10 cellular contexts compared by ENCODE assay signal in the genomic region with DNA sequence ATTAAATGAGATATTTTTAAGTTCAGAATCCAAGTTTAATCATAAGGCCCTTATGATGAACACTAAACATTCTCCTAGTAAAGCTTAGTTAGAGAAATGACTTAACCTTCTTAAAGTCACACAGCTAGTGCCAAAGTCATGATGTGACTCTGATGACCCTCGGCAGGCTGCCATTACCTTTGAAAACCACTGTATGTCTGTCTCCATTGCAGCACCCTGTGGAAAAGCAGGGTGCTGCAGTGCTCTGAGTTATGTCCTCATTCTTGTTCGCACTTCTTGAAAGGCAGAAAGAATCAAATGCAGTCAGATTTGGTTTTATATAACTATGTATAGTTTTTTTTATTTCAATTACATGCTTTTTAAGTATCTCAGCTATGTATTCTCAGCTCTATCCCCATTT.
DNase-seq lines count a peak whose midpoint lies in the region; ATAC-seq, FAIRE-seq and TF ChIP-seq lines count a peak whose summit lies in the region.
"Had no signal": no experiment of that assay in that cellular context is flagged by ENCODE, and none has a peak within 500 bp of the region (broad histone marks: within the 10 kb centered on the region; RNA-seq: fewer than 3 reads in every experiment).

No MANE protein-coding gene starts in this region.

- CTCF ChIA-PET in HEK293T (lab: Yijun Ruan, JAX): no interaction called here

- H3K4me1 ChIP-seq in liver (ENCODE audit: control insufficient read depth in 4 of 4, insufficient read depth in 4 of 4, low read length in 3 of 4): no peaks in the 10 kb centered on the region

- H3K4me3 ChIP-seq in liver (ENCODE audit: low read depth in 1 of 3, low read length in 3 of 3): no peak overlapping the region
- H3K4me3 ChIP-seq: smooth muscle cell had no signal

- WGBS in liver: 92% methylated on average over 2 of the region's 2 CpGs

- H3K27me3 ChIP-seq in liver (ENCODE audit: control insufficient read depth in 4 of 4, insufficient read depth in 4 of 4, low read length in 3 of 4): no peaks in the 10 kb centered on the region

- peak; percentile 92 for ATAC-seq in SK-N-SH treated with all-trans-retinoic acid at 6 μM for 48 hours

- TF ChIP-seq RAD21 in liver (IDR thresholded peaks at IDR 0.05): peak; percentile 21 to 62

- FAIRE-seq in frontal cortex (lab: Jason Lieb, UNC): no peak

- no peak overlapping the region for H3K27ac ChIP-seq in liver (ENCODE audit: low read depth in 1 of 2, low read length in 2 of 2)

- peak; percentile 23 for DNase-seq in DMS53 (lab: John Stamatoyannopoulos, UW)
- no peak for DNase-seq in DMS53 treated with DMSO at 0.1 percent for 48 hours (lab: John Stamatoyannopoulos, UW; ENCODE audit: unreplicated experiment)
- peak; percentile 21 for DNase-seq in HEK293T (ENCODE audit: extremely low spot score)
- no peak for DNase-seq in NCI-H1436 treated with DMSO at 0.1 percent for 48 hours (lab: John Stamatoyannopoulos, UW)
- DNase-seq in midbrain (lab: John Stamatoyannopoulos, UW): no peak
- DNase-seq in frontal cortex (ENCODE audit: low spot score in 2 of 2): no peak
- DNase-seq: 8988T had no signal

- peaks cover 0 to 1% (median 0%) of the 10 kb centered on the region in 4 donors for H3K36me3 ChIP-seq in liver (ENCODE audit: control insufficient read depth in 4 of 4, insufficient read depth in 3 of 4, low read depth in 1 of 4, low read length in 3 of 4)

- TF ChIP-seq CTCF in liver (IDR thresholded peaks at IDR 0.05; ENCODE audit: low read depth, low read length, missing input control): no peak

- H3K9me3 ChIP-seq in liver (ENCODE audit: control insufficient read depth in 4 of 4, low read length in 3 of 4): no peaks in the 10 kb centered on the region

- POLR2A ChIA-PET in HEK293T (lab: Yijun Ruan, JAX): no interaction called here

- no peak overlapping the region for H3K9ac ChIP-seq in liver (ENCODE audit: low read depth in 1 of 2, low read length in 2 of 2)

TF ChIP-seq in HEK293T, 16 proteins besides CTCF, POLR2A, EP300 and RAD21:
- TF ChIP-seq NFRKB (IDR thresholded peaks at IDR 0.05) (no peak), TARDBP (IDR thresholded peaks at IDR 0.05) (no peak), FOXA1 (IDR thresholded peaks at IDR 0.05) (no peak), ZNF384 (IDR thresholded peaks at IDR 0.05) (no peak)
TF ChIP-seq in HEK293T: peak in this region for 0.

TF ChIP-seq in SK-N-SH treated with all-trans-retinoic acid at 6 μM for 48 hours, 23 proteins besides CTCF, POLR2A, EP300 and RAD21 (continues in another document):
- no peak for TF ChIP-seq ZFP30 (CRISPR knock-in tag; IDR thresholded peaks at IDR 0.05)
- TF ChIP-seq ZNF70 (CRISPR knock-in tag; IDR thresholded peaks at IDR 0.05): no peak
- TF ChIP-seq RARB (CRISPR knock-in tag; IDR thresholded peaks at IDR 0.05): no peak
- TF ChIP-seq ZC3H10 (CRISPR knock-in tag; IDR thresholded peaks at IDR 0.05): no peak
- no peak for TF ChIP-seq BACH2 (CRISPR knock-in tag; IDR thresholded peaks at IDR 0.05; ENCODE audit: borderline replicate concordance)
- TF ChIP-seq TCF4 (CRISPR knock-in tag; IDR thresholded peaks at IDR 0.05; ENCODE audit: borderline replicate concordance): no peak
- no peak for TF ChIP-seq CREB5 (CRISPR knock-in tag; IDR thresholded peaks at IDR 0.05; ENCODE audit: low read depth)
- TF ChIP-seq CSRNP3 (CRISPR knock-in tag; IDR thresholded peaks at IDR 0.05): no peak
- no peak for TF ChIP-seq ZFP3 (CRISPR knock-in tag; IDR thresholded peaks at IDR 0.05)
- no peak for TF ChIP-seq CSDC2 (CRISPR knock-in tag; IDR thresholded peaks at IDR 0.05)

TF ChIP-seq in liver, 16 proteins besides CTCF, POLR2A, EP300 and RAD21:
- no peak for TF ChIP-seq NR2F2 (IDR thresholded peaks at IDR 0.05)
- TF ChIP-seq, protein P1, sequence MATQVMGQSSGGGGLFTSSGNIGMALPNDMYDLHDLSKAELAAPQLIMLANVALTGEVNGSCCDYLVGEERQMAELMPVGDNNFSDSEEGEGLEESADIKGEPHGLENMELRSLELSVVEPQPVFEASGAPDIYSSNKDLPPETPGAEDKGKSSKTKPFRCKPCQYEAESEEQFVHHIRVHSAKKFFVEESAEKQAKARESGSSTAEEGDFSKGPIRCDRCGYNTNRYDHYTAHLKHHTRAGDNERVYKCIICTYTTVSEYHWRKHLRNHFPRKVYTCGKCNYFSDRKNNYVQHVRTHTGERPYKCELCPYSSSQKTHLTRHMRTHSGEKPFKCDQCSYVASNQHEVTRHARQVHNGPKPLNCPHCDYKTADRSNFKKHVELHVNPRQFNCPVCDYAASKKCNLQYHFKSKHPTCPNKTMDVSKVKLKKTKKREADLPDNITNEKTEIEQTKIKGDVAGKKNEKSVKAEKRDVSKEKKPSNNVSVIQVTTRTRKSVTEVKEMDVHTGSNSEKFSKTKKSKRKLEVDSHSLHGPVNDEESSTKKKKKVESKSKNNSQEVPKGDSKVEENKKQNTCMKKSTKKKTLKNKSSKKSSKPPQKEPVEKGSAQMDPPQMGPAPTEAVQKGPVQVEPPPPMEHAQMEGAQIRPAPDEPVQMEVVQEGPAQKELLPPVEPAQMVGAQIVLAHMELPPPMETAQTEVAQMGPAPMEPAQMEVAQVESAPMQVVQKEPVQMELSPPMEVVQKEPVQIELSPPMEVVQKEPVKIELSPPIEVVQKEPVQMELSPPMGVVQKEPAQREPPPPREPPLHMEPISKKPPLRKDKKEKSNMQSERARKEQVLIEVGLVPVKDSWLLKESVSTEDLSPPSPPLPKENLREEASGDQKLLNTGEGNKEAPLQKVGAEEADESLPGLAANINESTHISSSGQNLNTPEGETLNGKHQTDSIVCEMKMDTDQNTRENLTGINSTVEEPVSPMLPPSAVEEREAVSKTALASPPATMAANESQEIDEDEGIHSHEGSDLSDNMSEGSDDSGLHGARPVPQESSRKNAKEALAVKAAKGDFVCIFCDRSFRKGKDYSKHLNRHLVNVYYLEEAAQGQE (IDR thresholded peaks at IDR 0.05): no peak
- TF ChIP-seq YY1 (IDR thresholded peaks at IDR 0.05): no peak
- no peak for TF ChIP-seq FOXA2 (IDR thresholded peaks at IDR 0.05)
- TF ChIP-seq ATF3 (IDR thresholded peaks at IDR 0.05): no peak
- no peak for TF ChIP-seq ZBTB33 (IDR thresholded peaks at IDR 0.05)
- TF ChIP-seq HNF4A (conservative IDR thresholded peaks at IDR 0.05): no peak
- TF ChIP-seq SP1 (IDR thresholded peaks at IDR 0.05): no peak

Comparison
In these comparisons a context has a peak if more than half of its experiments do, and no peak if none do; other contexts are left out.
1. DNase-seq: peak in DMS53 (single experiment) and HEK293T (single experiment); none in DMS53 treated with DMSO at 0.1 percent for 48 hours (single experiment), NCI-H1436 treated with DMSO at 0.1 percent for 48 hours (single experiment), midbrain (single experiment) and frontal cortex (0 of 2).